21 cellular contexts compared by ENCODE assay signal in the genomic region with DNA sequence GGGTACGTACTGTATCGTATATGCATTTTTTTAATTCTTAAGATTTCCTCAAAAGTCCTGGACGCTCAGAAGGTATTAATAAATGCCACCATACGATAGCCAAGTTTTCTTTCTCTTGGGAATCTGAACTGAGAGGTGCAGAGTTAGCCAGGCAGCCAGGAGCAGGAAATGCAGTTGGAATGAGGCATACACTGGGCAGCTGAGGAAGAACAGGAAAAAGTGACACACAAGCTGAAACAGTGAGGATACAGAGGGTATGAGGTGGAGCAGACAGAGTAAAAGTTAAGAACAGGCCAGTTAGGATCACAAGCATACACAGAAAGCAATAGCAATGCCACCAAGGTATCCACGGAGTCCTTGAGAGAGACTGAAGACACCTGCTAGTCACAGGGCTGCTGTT. TPM values are rescaled to one million over a fixed set of nuclear protein-coding genes. Genes with fewer than 3 reads are reported as not detected.
"Had no signal": no experiment of that assay in that cellular context is flagged by ENCODE, and none has a peak within 500 bp of the region (broad histone marks: within the 10 kb centered on the region; RNA-seq: fewer than 3 reads in every experiment).

No MANE protein-coding gene starts in this region.

- H3K9me3 ChIP-seq: body of pancreas, transverse colon had no signal

- H3K79me2 ChIP-seq: hepatocyte had no signal

- H2AFZ ChIP-seq: hepatocyte had no signal

- H3K4me3 Mint-ChIP-seq: activated CD4-positive, alpha-beta memory T cell treated with anti-CD3 and anti-CD28 coated beads for 36 hours; activated naive CD4-positive, alpha-beta T cell treated with anti-CD3 and anti-CD28 coated beads, Interleukin-2, amount 50 U/mL, for 24 hours; activated T-cell treated with anti-CD3 and anti-CD28 coated beads, Interleukin-2, amount 50 U/mL, for 4 hours; central memory CD8-positive, alpha-beta T cell; effector memory CD8-positive, alpha-beta T cell; natural killer cell treated with Interleukin-12 subunit alpha and Interleukin-12 subunit beta and Interleukin-15 and Interleukin-18, amount 100 ng/mL, for 72 hours had no signal

- H3K4me1 Mint-ChIP-seq: activated naive CD4-positive, alpha-beta T cell treated with anti-CD3 and anti-CD28 coated beads, Interleukin-2, amount 50 U/mL, for 24 hours had no signal

- FAIRE-seq: keratinocyte, small intestine had no signal

- H3K27ac ChIP-seq: body of pancreas, hepatocyte, transverse colon, VCaP had no signal

- H3K4me2 ChIP-seq: hepatocyte had no signal

- H3K27me3 ChIP-seq: body of pancreas, hepatocyte, transverse colon had no signal

- H3K27me3 Mint-ChIP-seq: activated CD4-positive, alpha-beta memory T cell treated with anti-CD3 and anti-CD28 coated beads for 36 hours; activated naive CD4-positive, alpha-beta T cell treated with anti-CD3 and anti-CD28 coated beads, Interleukin-2, amount 50 U/mL, for 24 hours; central memory CD8-positive, alpha-beta T cell; effector memory CD8-positive, alpha-beta T cell; natural killer cell treated with Interleukin-12 subunit alpha and Interleukin-12 subunit beta and Interleukin-15 and Interleukin-18, amount 100 ng/mL, for 72 hours had no signal

- DNase-seq: activated CD4-positive, alpha-beta memory T cell treated with anti-CD3 and anti-CD28 coated beads for 36 hours; activated CD4-positive, alpha-beta T cell treated with anti-CD3 and anti-CD28 coated beads for 1 hour; activated effector memory CD4-positive, alpha-beta T cell treated with Interleukin-2 at 50 U/mL for 16 hours; activated T-cell treated with anti-CD3 and anti-CD28 coated beads, Interleukin-2, amount 50 U/mL, for 4 hours; body of pancreas; cortex of kidney; effector memory CD8-positive, alpha-beta T cell; erythroblast; nucleus accumbens; posterior cingulate gyrus; small intestine; stimulated activated CD4-positive, alpha-beta T cell treated with anti-CD3 and anti-CD28 coated beads, Interleukin-4, amount 100 ng/mL, for 24 hours; stimulated activated naive CD4-positive, alpha-beta T cell; transverse colon had no signal

- H3K4me1 ChIP-seq: transverse colon had no signal

- H3K9me3 Mint-ChIP-seq: activated CD4-positive, alpha-beta memory T cell treated with anti-CD3 and anti-CD28 coated beads for 36 hours; activated naive CD4-positive, alpha-beta T cell treated with anti-CD3 and anti-CD28 coated beads, Interleukin-2, amount 50 U/mL, for 24 hours; activated T-cell treated with anti-CD3 and anti-CD28 coated beads, Interleukin-2, amount 50 U/mL, for 4 hours; central memory CD8-positive, alpha-beta T cell; effector memory CD8-positive, alpha-beta T cell; natural killer cell treated with Interleukin-12 subunit alpha and Interleukin-12 subunit beta and Interleukin-15 and Interleukin-18, amount 100 ng/mL, for 72 hours had no signal

- H3K4me3 ChIP-seq: body of pancreas, hepatocyte, transverse colon had no signal

- H3K27ac Mint-ChIP-seq: activated CD4-positive, alpha-beta memory T cell treated with anti-CD3 and anti-CD28 coated beads for 36 hours; activated naive CD4-positive, alpha-beta T cell treated with anti-CD3 and anti-CD28 coated beads, Interleukin-2, amount 50 U/mL, for 24 hours; effector memory CD8-positive, alpha-beta T cell; natural killer cell treated with Interleukin-12 subunit alpha and Interleukin-12 subunit beta and Interleukin-15 and Interleukin-18, amount 100 ng/mL, for 72 hours had no signal

RNA-seq across cellular contexts. Expression of a gene that starts 59.1 kb away (rescaled TPM):
- total RNA-seq: activated T-cell treated with anti-CD3 and anti-CD28 coated beads, Interleukin-2, amount 50 U/mL, for 4 hours; natural killer cell treated with Interleukin-12 subunit alpha and Interleukin-12 subunit beta and Interleukin-15 and Interleukin-18, amount 100 ng/mL, for 72 hours; T-helper 1 cell treated with Interleukin-12 subunit alpha and Interleukin-12 subunit beta and Interleukin-4 antibody, amounts not matched to agents 30 ng/mL and 1 ng/mL, for 36 hours had no signal
- polyA plus RNA-seq: keratinocyte had no signal
